Comparison of ENCODE assay signal across 13 cellular contexts in the genomic region with DNA sequence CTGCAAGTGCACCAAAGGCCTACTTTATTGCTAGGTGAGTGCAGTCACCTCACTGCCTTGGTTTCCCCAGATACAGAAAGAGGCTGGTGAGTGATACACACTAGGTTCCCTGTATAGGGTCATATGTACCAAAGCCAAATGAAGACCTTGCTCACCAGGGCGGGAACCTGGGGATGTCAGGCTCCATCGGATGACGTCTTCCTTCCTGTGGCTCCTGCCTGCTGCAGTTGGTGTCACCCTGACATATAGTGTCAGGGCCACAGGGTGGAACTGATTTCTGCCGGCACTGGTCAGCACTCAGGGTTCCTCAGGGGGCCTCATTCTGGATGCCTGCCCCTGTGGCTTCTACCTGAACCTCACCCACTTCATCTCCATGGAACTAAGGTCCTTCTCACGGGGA.
"Had no signal": no experiment of that assay in that cellular context is flagged by ENCODE, and none has a peak within 500 bp of the region (broad histone marks: within the 10 kb centered on the region; RNA-seq: fewer than 3 reads in every experiment).

No MANE protein-coding gene starts in this region.

- H3K27me3 ChIP-seq: foreskin keratinocyte, upper lobe of left lung had no signal

- H3K4me3 ChIP-seq: upper lobe of left lung had no signal

- H3K4me1 ChIP-seq: foreskin keratinocyte, parathyroid adenoma had no signal

- H3K9me3 ChIP-seq: upper lobe of left lung had no signal

- H3K27ac ChIP-seq: foreskin keratinocyte, parathyroid adenoma had no signal

- FAIRE-seq: bronchial epithelial cell, endothelial cell of umbilical vein, islet of Langerhans, small intestine had no signal

- DNase-seq: activated CD4-positive, alpha-beta T cell treated with anti-CD3 and anti-CD28 coated beads, Interleukin-2, amount 50 U/mL, for 4 hours; activated CD4-positive, CD25-positive, alpha-beta regulatory T cell treated with anti-CD3 and anti-CD28 coated beads, Interleukin-2, amount 50 U/mL, for 72 hours; activated naive CD8-positive, alpha-beta T cell treated with anti-CD3 and anti-CD28 coated beads, Interleukin-2, amount 10 ng/mL, durations not matched to agents 7 days and 5 days; activated T-cell treated with anti-CD3 and anti-CD28 coated beads, Interleukin-2, amount 50 U/mL, for 4 hours; foreskin keratinocyte; left ventricle myocardium superior; mesendoderm; small intestine; upper lobe of left lung had no signal

- ATAC-seq: activated T-cell treated with anti-CD3 and anti-CD28 coated beads, Interleukin-2, amount 50 U/mL, for 4 hours; foreskin keratinocyte had no signal
